In the genomic region with DNA sequence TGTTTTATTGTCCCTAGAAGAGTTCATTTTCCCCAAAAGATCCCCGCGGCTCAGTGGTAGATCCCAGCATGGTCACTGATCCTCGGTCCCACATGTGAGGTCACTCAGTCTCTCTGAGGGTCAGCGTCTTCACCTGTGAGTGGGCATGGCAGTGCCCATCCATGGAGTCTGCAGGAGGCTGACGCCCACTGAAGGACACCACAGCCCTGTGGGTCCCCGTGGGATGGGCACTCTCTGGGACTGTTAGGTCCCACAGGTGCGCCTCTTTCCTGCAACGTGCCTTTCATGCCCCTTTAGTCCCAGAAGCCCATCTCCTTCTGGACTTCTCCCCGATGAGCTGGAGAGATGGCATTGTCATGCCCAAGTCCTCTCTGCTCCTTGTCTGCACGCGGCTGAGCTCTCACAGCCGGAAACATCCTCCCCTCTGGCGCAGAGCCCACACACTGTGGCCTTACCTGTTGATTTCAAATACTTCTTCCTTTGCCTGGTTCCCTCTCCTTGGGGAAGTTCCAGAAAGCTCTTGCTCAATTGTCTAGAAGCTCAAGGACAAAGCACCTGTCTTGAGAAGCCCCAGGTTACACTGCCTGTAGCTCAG, we compare ENCODE assay signal across 26 cellular contexts.
A peak's percentile ranks its signal among the peaks of the same experiment; 100 is the strongest.
DNase-seq lines count a peak whose midpoint lies in the region; ATAC-seq, FAIRE-seq and TF ChIP-seq lines count a peak whose summit lies in the region.
"Had no signal": no experiment of that assay in that cellular context is flagged by ENCODE, and none has a peak within 500 bp of the region (broad histone marks: within the 10 kb centered on the region; RNA-seq: fewer than 3 reads in every experiment).

No MANE protein-coding gene starts in this region.

- no peaks in the 10 kb centered on the region for H3K4me1 ChIP-seq in H9 (ENCODE audit: insufficient read depth, low read length)
- peaks cover 8% of the 10 kb centered on the region for H3K4me1 ChIP-seq in HepG2 (ENCODE audit: insufficient read depth, low read length)
- H3K4me1 ChIP-seq: body of pancreas, pancreas, right lobe of liver had no signal

- no peak overlapping the region for H2AK5ac ChIP-seq in H9 (ENCODE audit: insufficient read length, low read length)

- no peak overlapping the region for H3K4ac ChIP-seq in H9 (ENCODE audit: low read depth, low read length)

- TF ChIP-seq POLR2A in HepG2 (IDR thresholded peaks at IDR 0.05; ENCODE audit: insufficient read depth in 1 of 2, low read depth in 2 of 2, low read length in 2 of 2): no peak

- in situ Hi-C loops in HepG2 (cut with HindIII; ENCODE audit: extremely low pct_ligation_motif_present, low pct_unique_long_range_greater_than_20kb): no loop called here

- FAIRE-seq in HepG2 (lab: Jason Lieb, UNC): no peak
- FAIRE-seq: D721Med, pancreas had no signal

- no peak overlapping the region for H2BK15ac ChIP-seq in H9 (ENCODE audit: low read depth, low read length)

- H3K27ac Mint-ChIP-seq in H9: peak overlapping the region in 1 of 3 experiments; percentile 34; a peak in 1 of 7 replicates
- H3K27ac Mint-ChIP-seq in activated CD8-positive, alpha-beta memory T cell treated with anti-CD3 and anti-CD28 coated beads, Interleukin-2, amount 10 ng/mL, durations not matched to agents 7 days and 5 days: no peak overlapping the region
- H3K27ac Mint-ChIP-seq in osteocyte (ENCODE audit: unreplicated experiment): no peak overlapping the region
- H3K27ac Mint-ChIP-seq: mesothelial cell of epicardium, natural killer cell had no signal

- no peak for ATAC-seq in activated CD8-positive, alpha-beta memory T cell treated with anti-CD3 and anti-CD28 coated beads, Interleukin-2, amount 10 ng/mL, durations not matched to agents 7 days and 5 days
- ATAC-seq in HepG2: no peak
- ATAC-seq in HG02981 (IDR thresholded peaks at IDR 0.05; ENCODE audit: unreplicated experiment): no peak
- ATAC-seq: body of pancreas, natural killer cell, pancreas had no signal

- WGBS in H9 (ENCODE audit: extremely low coverage, insufficient read length, low lambda C conversion rate): no CpG with 5 or more reads among the region's 13 CpGs
- 38% methylated on average over 11 of the region's 13 CpGs for WGBS in HepG2 (ENCODE audit: low lambda C conversion rate)

- H3K27me3 ChIP-seq in H9 (ENCODE audit: insufficient read depth, low read length) (no peaks in the 10 kb centered on the region; the same call in 1 of the 2 replicates), HepG2 (ENCODE audit: control insufficient read depth in 1 of 2, insufficient read depth in 2 of 2, low read length in 2 of 2) (peaks cover 0 to 40% of the 10 kb centered on the region in 2 experiments; a peak in 4 of 5 replicates)
- H3K27me3 ChIP-seq: body of pancreas, pancreas, right lobe of liver had no signal

- intact Hi-C loops in HepG2 (cut with micrococcal nuclease; ENCODE audit: unreplicated experiment): no loop called here

- H2BK5ac ChIP-seq in H9 (ENCODE audit: insufficient read length, low read length): no peak overlapping the region

- no peak overlapping the region for H2BK20ac ChIP-seq in H9 (ENCODE audit: low read depth, low read length, poor library complexity, severe bottlenecking)

- peak; percentile 26 for DNase-seq in D341Med (ENCODE audit: low spot score)
- no peak for DNase-seq in H9
- peak; percentile 35 for DNase-seq in activated CD8-positive, alpha-beta memory T cell treated with anti-CD3 and anti-CD28 coated beads, Interleukin-2, amount 10 ng/mL, durations not matched to agents 7 days and 5 days
- DNase-seq in osteocyte (ENCODE audit: extremely low spot score, unreplicated experiment): peak; percentile 56
- DNase-seq in NCI-H146 treated with DMSO at 0.1 percent for 48 hours (lab: John Stamatoyannopoulos, UW; ENCODE audit: unreplicated experiment): no peak
- no peak for DNase-seq in HepG2 (ENCODE audit: low spot score)
- DNase-seq in kidney tubule cell (ENCODE audit: low spot score): no peak
- DNase-seq: activated gamma-delta T cell treated with Interleukin-2 at 50 U/mL for 16 hours; activated T-cell treated with anti-CD3 and anti-CD28 coated beads for 4 hours; body of pancreas; effector CD8-positive, alpha-beta T cell; foreskin fibroblast; KG1; MV-4-11; natural killer cell; NCI-H1694; NCI-H2171; NCI-H526; right lobe of liver; SK-N-SH; stimulated activated naive CD4-positive, alpha-beta T cell treated with Interleukin-2 at 50 U/mL for 16 hours had no signal

- peaks cover 5% of the 10 kb centered on the region; the same call in 1 of the 2 replicates for H3K27me3 Mint-ChIP-seq in H9 (ENCODE audit: low read depth)
- no peaks in the 10 kb centered on the region for H3K27me3 Mint-ChIP-seq in activated CD8-positive, alpha-beta memory T cell treated with anti-CD3 and anti-CD28 coated beads, Interleukin-2, amount 10 ng/mL, durations not matched to agents 7 days and 5 days
- H3K27me3 Mint-ChIP-seq in osteocyte (ENCODE audit: unreplicated experiment): no peaks in the 10 kb centered on the region

- TF ChIP-seq RAD21 in HepG2 (CRISPR knock-in tag; IDR thresholded peaks at IDR 0.05): no peak

- H3K4me1 Mint-ChIP-seq in H9: no peaks in the 10 kb centered on the region
- H3K4me1 Mint-ChIP-seq in activated CD8-positive, alpha-beta memory T cell treated with anti-CD3 and anti-CD28 coated beads, Interleukin-2, amount 10 ng/mL, durations not matched to agents 7 days and 5 days: no peaks in the 10 kb centered on the region
- H3K4me1 Mint-ChIP-seq in osteocyte (ENCODE audit: unreplicated experiment): peaks cover 20% of the 10 kb centered on the region
- H3K4me1 Mint-ChIP-seq: CD14-positive monocyte, mesothelial cell of epicardium, natural killer cell had no signal

- H3K4me2 ChIP-seq in H9 (ENCODE audit: insufficient read depth, insufficient read length, low read length): no peak overlapping the region
- H3K4me2 ChIP-seq in HepG2 (ENCODE audit: low read depth, low read length): no peak overlapping the region
- H3K4me2 ChIP-seq: SK-N-SH had no signal

- no peak overlapping the region for H3T11ph ChIP-seq in H9 (ENCODE audit: low read length)

- H3K79me2 ChIP-seq in H9 (ENCODE audit: insufficient read depth, low read length): no peaks in the 10 kb centered on the region
- H3K79me2 ChIP-seq in HepG2 (ENCODE audit: insufficient read depth, low read length): no peaks in the 10 kb centered on the region

- H4K8ac ChIP-seq in H9 (replicated peaks; ENCODE audit: insufficient read length, low read depth, low read length): no peak overlapping the region

- no peak overlapping the region for H3K4me3 ChIP-seq in HepG2 (replicated peaks in 1 of 3; ENCODE audit: insufficient read depth in 1 of 3, low read depth in 2 of 3, low read length in 3 of 3)
- H3K4me3 ChIP-seq: body of pancreas, pancreas, right lobe of liver had no signal

- H2AFZ ChIP-seq in H9 (ENCODE audit: low read length) (no peak overlapping the region), HepG2 (ENCODE audit: low read length) (no peak overlapping the region)

- no peaks in the 10 kb centered on the region for H3K9me3 ChIP-seq in H9 (ENCODE audit: control insufficient read depth, low read depth, low read length)
- no peaks in the 10 kb centered on the region for H3K9me3 ChIP-seq in HepG2 (ENCODE audit: low read length)
- H3K9me3 ChIP-seq: body of pancreas, pancreas, right lobe of liver, SK-N-SH had no signal

- H4K20me1 ChIP-seq in H9 (ENCODE audit: control insufficient read depth, insufficient read depth, insufficient read length) (no peaks in the 10 kb centered on the region), HepG2 (ENCODE audit: insufficient read depth, low read length) (no peaks in the 10 kb centered on the region)

- no peak overlapping the region for H3K27ac ChIP-seq in H9 (ENCODE audit: insufficient read length, low read depth, low read length)
- H3K27ac ChIP-seq in HepG2 (ENCODE audit: extremely low read length, insufficient read depth, low read length): no peak overlapping the region
- H3K27ac ChIP-seq: body of pancreas, pancreas, right lobe of liver had no signal

- H4K91ac ChIP-seq in H9 (ENCODE audit: insufficient read length, low read depth, low read length): no peak overlapping the region

- no TSS peak for BruUV-seq in HepG2 (replicated peaks; lab: Mats Ljungman, UMichigan)

- no peak overlapping the region for H4K5ac ChIP-seq in H9 (ENCODE audit: insufficient read length, low read depth, low read length)

- H2BK12ac ChIP-seq in H9 (ENCODE audit: insufficient read length, low read depth, low read length): no peak overlapping the region

- no peak for TF ChIP-seq CTCF in H9 (conservative IDR thresholded peaks at IDR 0.05)
- TF ChIP-seq CTCF in osteocyte (IDR thresholded peaks at IDR 0.05): no peak
- TF ChIP-seq CTCF in HepG2 (CRISPR knock-in tag; IDR thresholded peaks at IDR 0.05): no peak

- H3K36me3 ChIP-seq in HepG2 (replicated peaks in 1 of 2; ENCODE audit: control insufficient read depth in 1 of 2, insufficient read depth in 2 of 2, low read length in 2 of 2): no peaks in the 10 kb centered on the region
- H3K36me3 ChIP-seq: pancreas, right lobe of liver had no signal

- H3K4me3 Mint-ChIP-seq in H9 (no peak overlapping the region), osteocyte (ENCODE audit: unreplicated experiment) (no peak overlapping the region)
- no peak overlapping the region for H3K4me3 Mint-ChIP-seq in activated CD8-positive, alpha-beta memory T cell treated with anti-CD3 and anti-CD28 coated beads, Interleukin-2, amount 10 ng/mL, durations not matched to agents 7 days and 5 days
- H3K4me3 Mint-ChIP-seq: CD14-positive monocyte, mesothelial cell of epicardium, natural killer cell had no signal

- peak overlapping the region; percentile 34; the same call in 1 of the 2 replicates for H3K14ac ChIP-seq in H9 (ENCODE audit: insufficient read depth, low read length)

- no peak overlapping the region for H3K23ac ChIP-seq in H9 (ENCODE audit: insufficient read length, low read depth, low read length)

- no peaks in the 10 kb centered on the region for H3K79me1 ChIP-seq in H9 (ENCODE audit: insufficient read depth, low read depth, low read length, poor library complexity, severe bottlenecking)

- H3K36me3 Mint-ChIP-seq in H9 (ENCODE audit: insufficient read depth in 1 of 3, low read depth in 3 of 3) (peaks cover 0 to 1% (median 0%) of the 10 kb centered on the region in 3 experiments; a peak in 1 of 7 replicates), osteocyte (ENCODE audit: unreplicated experiment) (no peaks in the 10 kb centered on the region)
- no peaks in the 10 kb centered on the region for H3K36me3 Mint-ChIP-seq in activated CD8-positive, alpha-beta memory T cell treated with anti-CD3 and anti-CD28 coated beads, Interleukin-2, amount 10 ng/mL, durations not matched to agents 7 days and 5 days
- H3K36me3 Mint-ChIP-seq: CD14-positive monocyte, mesothelial cell of epicardium, natural killer cell had no signal

- H3K9ac ChIP-seq in H9 (ENCODE audit: extremely low read depth, insufficient read length, low read length) (no peak overlapping the region), HepG2 (ENCODE audit: insufficient read depth, low read depth, low read length) (no peak overlapping the region)
- H3K9ac ChIP-seq: SK-N-SH had no signal

- no peak overlapping the region for H3K56ac ChIP-seq in H9 (ENCODE audit: insufficient read length, low read depth, low read length)

- POLR2A ChIA-PET in HepG2 (lab: Yijun Ruan, JAX): no interaction called here

- no peak for TF ChIP-seq EP300 in HepG2 (IDR thresholded peaks at IDR 0.05; ENCODE audit: low read depth in 2 of 2, low read length in 2 of 2)
- no peak for TF ChIP-seq EP300 in HepG2 (CRISPR knock-in tag; IDR thresholded peaks at IDR 0.05; ENCODE audit: borderline replicate concordance)

- H3K18ac ChIP-seq in H9 (ENCODE audit: insufficient read length, low read depth, low read length): no peak overlapping the region

- CTCF ChIA-PET in activated CD8-positive, alpha-beta memory T cell treated with anti-CD3 and anti-CD28 coated beads, Interleukin-2, amount 10 ng/mL, durations not matched to agents 7 days and 5 days (lab: Charles Lee): no interaction called here
- CTCF ChIA-PET in HepG2 (lab: Yijun Ruan, JAX; ENCODE audit: low intra/inter-chr PET ratio, low total read pairs): no interaction called here

- H3K23me2 ChIP-seq in H9 (ENCODE audit: insufficient read length, low read depth, low read length, poor library complexity, severe bottlenecking): no peaks in the 10 kb centered on the region

- H3K9me3 Mint-ChIP-seq in H9 (peaks cover 0 to 8% of the 10 kb centered on the region in 2 experiments; a peak in 4 of 5 replicates), osteocyte (ENCODE audit: unreplicated experiment) (no peaks in the 10 kb centered on the region)
- H3K9me3 Mint-ChIP-seq in activated CD8-positive, alpha-beta memory T cell treated with anti-CD3 and anti-CD28 coated beads, Interleukin-2, amount 10 ng/mL, durations not matched to agents 7 days and 5 days (ENCODE audit: low read depth): peaks cover 2% of the 10 kb centered on the region
- H3K9me3 Mint-ChIP-seq: mesothelial cell of epicardium, natural killer cell had no signal

- H2BK120ac ChIP-seq in H9 (ENCODE audit: low read depth, low read length, poor library complexity, severe bottlenecking): no peak overlapping the region

Comparison
In these comparisons a context has a peak if more than half of its experiments do, and no peak if none do; other contexts are left out.
1. DNase-seq: peak in D341Med (single experiment), activated CD8-positive, alpha-beta memory T cell treated with anti-CD3 and anti-CD28 coated beads, Interleukin-2, amount 10 ng/mL, durations not matched to agents 7 days and 5 days (single experiment) and osteocyte (single experiment); none in H9 (single experiment), NCI-H146 treated with DMSO at 0.1 percent for 48 hours (single experiment), HepG2 (single experiment) and kidney tubule cell (single experiment).